ENCODE assay signal across 1 cellular context in the genomic region with DNA sequence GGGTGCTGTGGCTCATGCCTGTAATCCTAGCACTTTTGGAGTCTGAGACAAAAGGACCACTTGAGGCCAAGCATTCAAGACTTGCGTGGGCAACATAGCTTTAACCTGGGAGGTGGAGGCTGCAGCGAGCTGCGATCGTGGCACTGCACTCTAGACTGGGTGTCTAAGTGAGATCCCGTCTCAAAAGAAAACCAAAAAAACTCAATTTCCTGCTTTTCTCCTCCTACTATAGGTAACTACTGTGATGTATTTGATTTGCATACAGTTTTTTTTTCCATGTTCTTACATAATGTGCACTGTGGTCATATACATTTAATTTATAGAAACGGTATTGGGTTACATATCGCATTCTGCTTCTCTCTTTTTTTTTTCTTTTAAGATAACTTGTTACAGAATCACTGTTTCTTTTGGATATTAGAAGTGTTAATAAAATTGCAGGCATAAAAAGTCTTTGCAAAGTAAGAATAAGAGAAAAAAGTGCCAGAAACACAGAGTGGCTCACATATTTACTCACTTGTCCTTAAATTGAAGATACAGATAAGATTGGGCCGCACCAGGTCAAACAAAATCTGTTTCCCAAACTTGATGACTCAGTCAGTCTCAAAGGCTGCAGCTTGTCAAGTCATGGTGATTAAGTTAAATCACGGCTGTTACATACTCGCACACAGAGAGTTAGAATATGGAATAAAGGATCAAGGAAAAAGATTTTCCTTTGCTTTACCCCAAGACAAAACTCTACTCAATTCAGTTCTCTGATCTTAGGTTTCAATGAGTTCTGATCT.
TF ChIP-seq lines count a peak whose summit lies in the region.

No MANE protein-coding gene starts in this region.

TF ChIP-seq in IMR-90, 13 proteins besides CTCF, POLR2A, EP300 and RAD21:
- TF ChIP-seq MAFK (IDR thresholded peaks at IDR 0.05; ENCODE audit: low read depth, low read length) (peak; percentile 47; the same call in 1 of the 2 replicates), NFE2L2 (IDR thresholded peaks at IDR 0.05; ENCODE audit: low read depth, low read length) (peak; percentile 83), FOS (IDR thresholded peaks at IDR 0.05; ENCODE audit: low read depth, low read length) (peak; percentile 42; the same call in 1 of the 2 replicates), RCOR1 (IDR thresholded peaks at IDR 0.05; ENCODE audit: insufficient replicate concordance, low read length) (no peak)
- TF ChIP-seq, protein P1, sequence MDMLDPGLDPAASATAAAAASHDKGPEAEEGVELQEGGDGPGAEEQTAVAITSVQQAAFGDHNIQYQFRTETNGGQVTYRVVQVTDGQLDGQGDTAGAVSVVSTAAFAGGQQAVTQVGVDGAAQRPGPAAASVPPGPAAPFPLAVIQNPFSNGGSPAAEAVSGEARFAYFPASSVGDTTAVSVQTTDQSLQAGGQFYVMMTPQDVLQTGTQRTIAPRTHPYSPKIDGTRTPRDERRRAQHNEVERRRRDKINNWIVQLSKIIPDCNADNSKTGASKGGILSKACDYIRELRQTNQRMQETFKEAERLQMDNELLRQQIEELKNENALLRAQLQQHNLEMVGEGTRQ (IDR thresholded peaks at IDR 0.05; ENCODE audit: low read depth, low read length): no peak
